1 cellular context compared by ENCODE assay signal in the genomic region with DNA sequence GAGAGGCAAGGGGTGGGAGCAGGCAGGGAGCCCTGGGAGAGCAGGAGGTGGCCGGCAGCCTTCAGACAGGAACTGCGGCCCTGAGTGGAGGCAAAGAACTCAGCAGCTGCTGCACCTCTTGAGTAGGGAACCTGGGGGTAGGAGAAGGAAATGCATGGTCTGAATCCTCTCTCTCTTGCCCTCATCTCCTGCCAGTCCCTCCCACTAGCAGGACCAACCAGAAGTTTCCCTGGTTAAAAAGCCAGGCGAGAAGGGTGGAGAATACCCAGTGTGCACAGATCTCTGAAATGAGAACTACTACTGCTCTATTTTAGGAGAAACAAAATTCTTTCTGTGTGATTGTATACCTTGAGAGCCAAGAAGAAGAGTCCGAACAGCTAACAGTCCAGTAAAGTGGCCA.
TF ChIP-seq lines count a peak whose summit lies in the region.

No MANE protein-coding gene starts in this region.

TF ChIP-seq in WTC11, 78 proteins besides CTCF, POLR2A, EP300 and RAD21 (continued from another document):
- TF ChIP-seq, protein P1, sequence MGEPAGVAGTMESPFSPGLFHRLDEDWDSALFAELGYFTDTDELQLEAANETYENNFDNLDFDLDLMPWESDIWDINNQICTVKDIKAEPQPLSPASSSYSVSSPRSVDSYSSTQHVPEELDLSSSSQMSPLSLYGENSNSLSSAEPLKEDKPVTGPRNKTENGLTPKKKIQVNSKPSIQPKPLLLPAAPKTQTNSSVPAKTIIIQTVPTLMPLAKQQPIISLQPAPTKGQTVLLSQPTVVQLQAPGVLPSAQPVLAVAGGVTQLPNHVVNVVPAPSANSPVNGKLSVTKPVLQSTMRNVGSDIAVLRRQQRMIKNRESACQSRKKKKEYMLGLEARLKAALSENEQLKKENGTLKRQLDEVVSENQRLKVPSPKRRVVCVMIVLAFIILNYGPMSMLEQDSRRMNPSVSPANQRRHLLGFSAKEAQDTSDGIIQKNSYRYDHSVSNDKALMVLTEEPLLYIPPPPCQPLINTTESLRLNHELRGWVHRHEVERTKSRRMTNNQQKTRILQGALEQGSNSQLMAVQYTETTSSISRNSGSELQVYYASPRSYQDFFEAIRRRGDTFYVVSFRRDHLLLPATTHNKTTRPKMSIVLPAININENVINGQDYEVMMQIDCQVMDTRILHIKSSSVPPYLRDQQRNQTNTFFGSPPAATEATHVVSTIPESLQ (CRISPR knock-in tag; IDR thresholded peaks at IDR 0.05): no peak
- TF ChIP-seq, protein P2, sequence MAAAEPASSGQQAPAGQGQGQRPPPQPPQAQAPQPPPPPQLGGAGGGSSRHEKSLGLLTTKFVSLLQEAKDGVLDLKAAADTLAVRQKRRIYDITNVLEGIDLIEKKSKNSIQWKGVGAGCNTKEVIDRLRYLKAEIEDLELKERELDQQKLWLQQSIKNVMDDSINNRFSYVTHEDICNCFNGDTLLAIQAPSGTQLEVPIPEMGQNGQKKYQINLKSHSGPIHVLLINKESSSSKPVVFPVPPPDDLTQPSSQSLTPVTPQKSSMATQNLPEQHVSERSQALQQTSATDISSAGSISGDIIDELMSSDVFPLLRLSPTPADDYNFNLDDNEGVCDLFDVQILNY (CRISPR knock-in tag; IDR thresholded peaks at IDR 0.05): no peak
- TF ChIP-seq, protein P3, sequence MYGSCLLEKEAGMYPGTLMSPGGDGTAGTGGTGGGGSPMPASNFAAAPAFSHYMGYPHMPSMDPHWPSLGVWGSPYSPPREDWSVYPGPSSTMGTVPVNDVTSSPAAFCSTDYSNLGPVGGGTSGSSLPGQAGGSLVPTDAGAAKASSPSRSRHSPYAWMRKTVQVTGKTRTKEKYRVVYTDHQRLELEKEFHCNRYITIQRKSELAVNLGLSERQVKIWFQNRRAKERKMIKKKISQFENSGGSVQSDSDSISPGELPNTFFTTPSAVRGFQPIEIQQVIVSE (CRISPR knock-in tag; IDR thresholded peaks at IDR 0.05; ENCODE audit: borderline replicate concordance): no peak
- TF ChIP-seq CREM (CRISPR knock-in tag; IDR thresholded peaks at IDR 0.05) (no peak), ZNF671 (CRISPR knock-in tag; IDR thresholded peaks at IDR 0.05) (no peak), ZNF138 (CRISPR knock-in tag; conservative IDR thresholded peaks at IDR 0.05) (no peak)
- TF ChIP-seq, protein P4, sequence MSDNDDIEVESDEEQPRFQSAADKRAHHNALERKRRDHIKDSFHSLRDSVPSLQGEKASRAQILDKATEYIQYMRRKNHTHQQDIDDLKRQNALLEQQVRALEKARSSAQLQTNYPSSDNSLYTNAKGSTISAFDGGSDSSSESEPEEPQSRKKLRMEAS (CRISPR knock-in tag; IDR thresholded peaks at IDR 0.05): no peak
